Comparison of ENCODE assay signal across 15 cellular contexts in genomic region chr19:43636121-43636683, GRCh38. TPM values are rescaled to one million over a fixed set of nuclear protein-coding genes. Genes with fewer than 3 reads are reported as not detected.
A peak's percentile ranks its signal among the peaks of the same experiment; 100 is the strongest.
DNase-seq lines count a peak whose midpoint lies in the region; ATAC-seq and TF ChIP-seq lines count a peak whose summit lies in the region.
"Had no signal": no experiment of that assay in that cellular context is flagged by ENCODE, and none has a peak within 500 bp of the region (broad histone marks: within the 10 kb centered on the region; RNA-seq: fewer than 3 reads in every experiment).

No MANE protein-coding gene starts in this region.

- H3K36me3 Mint-ChIP-seq in endothelial cell (ENCODE audit: low read depth, unreplicated experiment): peaks cover 12% of the 10 kb centered on the region
- H3K36me3 Mint-ChIP-seq: naive thymus-derived CD8-positive, alpha-beta T cell had no signal

- peaks cover 6% of the 10 kb centered on the region for H3K4me1 ChIP-seq in NT2/D1 (ENCODE audit: insufficient read depth, insufficient read length)

- no peaks in the 10 kb centered on the region for H3K36me3 ChIP-seq in NT2/D1 (ENCODE audit: insufficient read depth, insufficient read length, low read length)
- H3K36me3 ChIP-seq: HAP-1 had no signal

- ATAC-seq in GM19463 (IDR thresholded peaks at IDR 0.05; ENCODE audit: unreplicated experiment): no peak
- ATAC-seq: GM12878; naive thymus-derived CD8-positive, alpha-beta T cell had no signal

- no peak overlapping the region for H3K4me3 Mint-ChIP-seq in endothelial cell (ENCODE audit: unreplicated experiment)
- H3K4me3 Mint-ChIP-seq: immature natural killer cell had no signal

- peaks cover 17% of the 10 kb centered on the region for H3K4me1 Mint-ChIP-seq in endothelial cell (ENCODE audit: unreplicated experiment)

- H3K9ac ChIP-seq in NT2/D1 (ENCODE audit: insufficient read length, low read depth): peak overlapping the region; percentile 50

- DNase-seq in Daoy (ENCODE audit: low read depth): peak; percentile 58
- no peak for DNase-seq in NT2/D1 (ENCODE audit: low read depth, low spot score)
- peak; percentile 73 for DNase-seq in hippocampal formation (lab: John Stamatoyannopoulos, UW)
- DNase-seq in occipital lobe (lab: John Stamatoyannopoulos, UW): peak; percentile 37
- no peak for DNase-seq in endothelial cell (ENCODE audit: low spot score)
- no peak for DNase-seq in stimulated activated CD4-positive, alpha-beta T cell treated with anti-CD3 and anti-CD28 coated beads, Interleukin-1b, Interleukin-23, amount 100 ng/mL, for 48 hours
- DNase-seq in NCI-H446 (lab: John Stamatoyannopoulos, UW): no peak
- DNase-seq: DMS 273 treated with DMSO at 0.1 percent for 48 hours; immature natural killer cell; naive thymus-derived CD8-positive, alpha-beta T cell; NCI-H187 had no signal

- H3K9me3 Mint-ChIP-seq in endothelial cell (ENCODE audit: unreplicated experiment): no peaks in the 10 kb centered on the region
- H3K9me3 Mint-ChIP-seq: naive thymus-derived CD8-positive, alpha-beta T cell had no signal

- H3K27me3 Mint-ChIP-seq in endothelial cell (ENCODE audit: unreplicated experiment): peaks cover 17% of the 10 kb centered on the region

- H3K9me3 ChIP-seq in NT2/D1 (ENCODE audit: insufficient read depth, low read length): no peaks in the 10 kb centered on the region
- H3K9me3 ChIP-seq: HAP-1 had no signal

- H3K4me3 ChIP-seq in NT2/D1 (ENCODE audit: insufficient read length, low read depth): no peak overlapping the region
- H3K4me3 ChIP-seq: GM12878, HAP-1 had no signal

- peaks cover 50% of the 10 kb centered on the region for H3K27me3 ChIP-seq in NT2/D1 (ENCODE audit: insufficient read depth, insufficient read length)

- H3K27ac Mint-ChIP-seq in endothelial cell (ENCODE audit: unreplicated experiment): no peak overlapping the region
- H3K27ac Mint-ChIP-seq: immature natural killer cell; naive thymus-derived CD8-positive, alpha-beta T cell had no signal

- TF ChIP-seq CTCF in endothelial cell (IDR thresholded peaks at IDR 0.05; ENCODE audit: unreplicated experiment): no peak

RNA-seq across cellular contexts. Expression of gene CADM4, which starts 3.4 kb away (rescaled TPM):
- total RNA-seq in Daoy (2014; rRNA removed; shearing (Covaris generic)): 4.8 and 9.9 TPM in 2 replicates
- total RNA-seq in occipital lobe (98.4 TPM), endothelial cell (ENCODE audit: unreplicated experiment) (21.1 TPM)

RNA-seq across cellular contexts. Expression of gene ZNF428, which starts 16.8 kb away (rescaled TPM):
- total RNA-seq in Daoy (2014; rRNA removed; shearing (Covaris generic)): 40.5 and 41.9 TPM in 2 replicates
- total RNA-seq in occipital lobe: 111 TPM
- 97.7 TPM for total RNA-seq in endothelial cell (ENCODE audit: unreplicated experiment)

RNA-seq across cellular contexts. Expression of gene SRRM5, which starts 24.3 kb away (rescaled TPM):
- total RNA-seq in Daoy (2014; rRNA removed; shearing (Covaris generic)): not detected in 2 replicates
- total RNA-seq in occipital lobe (not detected), endothelial cell (ENCODE audit: unreplicated experiment) (0.26 TPM)
- total RNA-seq: urinary bladder had no signal

RNA-seq across cellular contexts. Expression of gene PLAUR, which starts 33.8 kb away (rescaled TPM):
- 159 and 206 TPM in 2 replicates for total RNA-seq in Daoy (2014; rRNA removed; shearing (Covaris generic))
- total RNA-seq in occipital lobe (5.8 TPM), endothelial cell (ENCODE audit: unreplicated experiment) (16.3 TPM)

RNA-seq across cellular contexts. Expression of gene ZNF576, which starts 39.8 kb away (rescaled TPM):
- total RNA-seq in Daoy (2014; rRNA removed; shearing (Covaris generic)): 13.8 and 16.0 TPM in 2 replicates
- total RNA-seq in occipital lobe (5.1 TPM), endothelial cell (ENCODE audit: unreplicated experiment) (10.7 TPM)

Comparison
In these comparisons a context has a peak if more than half of its experiments do, and no peak if none do; other contexts are left out.
1. DNase-seq: peak in Daoy (single experiment), hippocampal formation (2 of 2) and occipital lobe (single experiment); none in NT2/D1 (single experiment), endothelial cell (single experiment), stimulated activated CD4-positive, alpha-beta T cell treated with anti-CD3 and anti-CD28 coated beads, Interleukin-1b, Interleukin-23, amount 100 ng/mL, for 48 hours (single experiment) and NCI-H446 (0 of 2).